ENCODE assay signal across 26 cellular contexts in genomic region chr7:134446923-134447322, GRCh38.
"Had no signal": no experiment of that assay in that cellular context is flagged by ENCODE, and none has a peak within 500 bp of the region (broad histone marks: within the 10 kb centered on the region; RNA-seq: fewer than 3 reads in every experiment).

No MANE protein-coding gene starts in this region.

- H3K27ac ChIP-seq: colonic mucosa, esophagus squamous epithelium, left ventricle myocardium inferior, lower lobe of right lung, neutrophil, pancreas, thoracic aorta, tibial nerve, upper lobe of left lung had no signal

- H3K27me3 ChIP-seq: colonic mucosa, esophagus squamous epithelium, neutrophil, pancreas, tibial nerve, upper lobe of left lung had no signal

- H3K27me3 Mint-ChIP-seq: progenitor cell of endocrine pancreas had no signal

- H3K4me3 ChIP-seq: colonic mucosa, esophagus squamous epithelium, left ventricle myocardium inferior, lower lobe of right lung, pancreas, smooth muscle cell, thoracic aorta, tibial nerve, upper lobe of left lung had no signal

- H3K9me3 Mint-ChIP-seq: immature natural killer cell, natural killer cell had no signal

- ATAC-seq: left colon, lower lobe of right lung, natural killer cell, pancreas, sciatic nerve had no signal

- H3K4me3 Mint-ChIP-seq: immature natural killer cell, natural killer cell had no signal

- H3K4me1 ChIP-seq: lower lobe of right lung, pancreas had no signal

- H3K36me3 ChIP-seq: colonic mucosa, neutrophil had no signal

- DNase-seq: colonic mucosa; dermis blood vessel endothelial cell; effector memory CD4-positive, alpha-beta T cell; esophagus squamous epithelium; foreskin melanocyte; hypothalamus; immature natural killer cell; islet precursor cell; kidney glomerular epithelial cell; left colon; left ventricle myocardium inferior; lower lobe of right lung; natural killer cell; pancreas; stimulated activated CD4-positive, alpha-beta T cell treated with anti-CD3 and anti-CD28 coated beads, Interleukin-12 subunit alpha, Interleukin-12 subunit beta, amount 100 ng/mL, for 4 hours; stimulated activated CD4-positive, alpha-beta T cell treated with anti-CD3 and anti-CD28 coated beads, Interleukin-1b, Interleukin-23, amount 100 ng/mL, for 48 hours; stimulated activated CD4-positive, alpha-beta T cell treated with anti-CD3 and anti-CD28 coated beads, Interleukin-4, amount 100 ng/mL, for 1 hour; stimulated activated CD8-positive, alpha-beta memory T cell treated with anti-CD3 and anti-CD28 coated beads, Interleukin-4, amount 100 ng/mL, for 48 hours; stimulated activated naive CD4-positive, alpha-beta T cell treated with Interleukin-2 at 50 U/mL for 16 hours; upper lobe of left lung had no signal

- H3K9me3 ChIP-seq: colonic mucosa, esophagus squamous epithelium, left ventricle myocardium inferior, lower lobe of right lung, neutrophil, pancreas, thoracic aorta, tibial nerve, upper lobe of left lung had no signal

- H3K27ac Mint-ChIP-seq: natural killer cell, progenitor cell of endocrine pancreas had no signal

- H3K4me2 ChIP-seq: smooth muscle cell had no signal
